12 cellular contexts compared by ENCODE assay signal in genomic region chr17:29720471-29720990, GRCh38.
A peak's percentile ranks its signal among the peaks of the same experiment; 100 is the strongest.
DNase-seq lines count a peak whose midpoint lies in the region; ATAC-seq and TF ChIP-seq lines count a peak whose summit lies in the region.
"Had no signal": no experiment of that assay in that cellular context is flagged by ENCODE, and none has a peak within 500 bp of the region (broad histone marks: within the 10 kb centered on the region; RNA-seq: fewer than 3 reads in every experiment).

No MANE protein-coding gene starts in this region.

- TF ChIP-seq CTCF in CD8-positive, alpha-beta T cell (IDR thresholded peaks at IDR 0.05) = no peak
- TF ChIP-seq CTCF in Loucy (conservative IDR thresholded peaks at IDR 0.05; ENCODE audit: low read length) (no peak), gastrocnemius medialis (IDR thresholded peaks at IDR 0.05 in 4 of 5, conservative IDR thresholded peaks at IDR 0.05 in 1 of 5) (no peak)

- H3K9ac ChIP-seq in Loucy (ENCODE audit: low read depth, low read length, poor library complexity, severe bottlenecking) = peak overlapping the region; percentile 44

- H3K9me3 Mint-ChIP-seq in CD8-positive, alpha-beta T cell = no peaks in the 10 kb centered on the region
- H3K9me3 Mint-ChIP-seq in effector memory CD8-positive, alpha-beta T cell = no peaks in the 10 kb centered on the region

- no peak for DNase-seq in CD8-positive, alpha-beta T cell
- no peak for DNase-seq in effector memory CD8-positive, alpha-beta T cell
- no peak for DNase-seq in gastrocnemius medialis
- DNase-seq in A172 (ENCODE audit: low spot score) = no peak
- DNase-seq in DMS53 (lab: John Stamatoyannopoulos, UW) = no peak
- DNase-seq: COR-L47; dermis blood vessel endothelial cell; NCI-H187; SJCRH30; stimulated activated CD4-positive, alpha-beta T cell treated with anti-CD3 and anti-CD28 coated beads, Interleukin-2, amount 100 ng/mL, for 48 hours had no signal

- no peak overlapping the region for H2AFZ ChIP-seq in Loucy (ENCODE audit: low read length)

- peak overlapping the region; percentile 94 for H3K27ac Mint-ChIP-seq in CD8-positive, alpha-beta T cell
- peak overlapping the region; percentile 87 to 92 for H3K27ac Mint-ChIP-seq in effector memory CD8-positive, alpha-beta T cell

- no peaks in the 10 kb centered on the region for H3K36me3 ChIP-seq in CD8-positive, alpha-beta T cell (ENCODE audit: insufficient read depth, low read length)
- no peaks in the 10 kb centered on the region for H3K36me3 ChIP-seq in Loucy (ENCODE audit: insufficient read depth, low read length)
- no peaks in the 10 kb centered on the region for H3K36me3 ChIP-seq in gastrocnemius medialis
- H3K36me3 ChIP-seq: SJCRH30 had no signal

- peaks cover 83% of the 10 kb centered on the region for H3K4me1 Mint-ChIP-seq in CD8-positive, alpha-beta T cell (ENCODE audit: low read depth)
- H3K4me1 Mint-ChIP-seq in effector memory CD8-positive, alpha-beta T cell (ENCODE audit: low read depth in 2 of 2) = peaks cover 53 to 77% of the 10 kb centered on the region in 2 donors

- TF ChIP-seq POLR2A in gastrocnemius medialis (IDR thresholded peaks at IDR 0.05) = no peak

- H3K4me3 ChIP-seq in CD8-positive, alpha-beta T cell (ENCODE audit: low read depth, low read length) = no peak overlapping the region
- H3K4me3 ChIP-seq in Loucy (ENCODE audit: low read length, poor library complexity, severe bottlenecking) (no peak overlapping the region), gastrocnemius medialis (no peak overlapping the region)
- H3K4me3 ChIP-seq: SJCRH30 had no signal

- no peak for ATAC-seq in CD8-positive, alpha-beta T cell
- ATAC-seq in effector memory CD8-positive, alpha-beta T cell (replicated peaks) = no peak
- ATAC-seq in gastrocnemius medialis = no peak
- no peak for ATAC-seq in GM21529 (IDR thresholded peaks at IDR 0.05; ENCODE audit: unreplicated experiment)

- intact Hi-C loops in CD8-positive, alpha-beta T cell (cut with DNase I, micrococcal nuclease) = loop anchor here in 1 of 2 experiments (5.0 kb wide), 2 partner anchors 42 to 98 kb away; partner anchors contain the start of gene CORO6
- intact Hi-C loops in gastrocnemius medialis (cut with DNase I; ENCODE audit: low total_unique reads) = no loop called here

- no peaks in the 10 kb centered on the region for H3K27me3 ChIP-seq in CD8-positive, alpha-beta T cell (ENCODE audit: insufficient read depth, low read length)
- H3K27me3 ChIP-seq in Loucy (ENCODE audit: insufficient read depth, low read length, poor library complexity, severe bottlenecking) (no peaks in the 10 kb centered on the region), gastrocnemius medialis (no peaks in the 10 kb centered on the region)
- H3K27me3 ChIP-seq: SJCRH30 had no signal

- H3K9me3 ChIP-seq in CD8-positive, alpha-beta T cell (ENCODE audit: low read length) = no peaks in the 10 kb centered on the region
- no peaks in the 10 kb centered on the region for H3K9me3 ChIP-seq in Loucy (ENCODE audit: insufficient read depth, low read depth, low read length)
- no peaks in the 10 kb centered on the region for H3K9me3 ChIP-seq in gastrocnemius medialis
- H3K9me3 ChIP-seq: SJCRH30 had no signal

- H3K4me3 Mint-ChIP-seq in CD8-positive, alpha-beta T cell = no peak overlapping the region
- H3K4me3 Mint-ChIP-seq in effector memory CD8-positive, alpha-beta T cell = peak overlapping the region in 1 of 2 donors; percentile 41

- no peak overlapping the region for H3K27ac ChIP-seq in CD8-positive, alpha-beta T cell (ENCODE audit: low read depth, low read length)
- peak overlapping the region; percentile 82 to 100 (median 93) for H3K27ac ChIP-seq in gastrocnemius medialis
- H3K27ac ChIP-seq: SJCRH30 had no signal

- H3F3A ChIP-seq in Loucy (ENCODE audit: low read depth) = no peaks in the 10 kb centered on the region; the same call in 1 of the 2 replicates

- peaks cover 59% of the 10 kb centered on the region for H3K4me1 ChIP-seq in CD8-positive, alpha-beta T cell (ENCODE audit: insufficient read depth, low read length)
- H3K4me1 ChIP-seq in Loucy (ENCODE audit: insufficient read depth, low read length, poor library complexity, severe bottlenecking) (peaks cover 37% of the 10 kb centered on the region), gastrocnemius medialis (peaks cover 54 to 81% of the 10 kb centered on the region in 2 donors)
- H3K4me1 ChIP-seq: SJCRH30 had no signal

- peak overlapping the region; percentile 9 for H3K4me2 ChIP-seq in Loucy (ENCODE audit: low read depth, low read length, poor library complexity, severe bottlenecking)

- no peaks in the 10 kb centered on the region for H3K9me2 ChIP-seq in Loucy (replicated peaks; ENCODE audit: low read depth, low read length)

- no peaks in the 10 kb centered on the region for H3K27me3 Mint-ChIP-seq in CD8-positive, alpha-beta T cell (ENCODE audit: low read depth)
- H3K27me3 Mint-ChIP-seq in effector memory CD8-positive, alpha-beta T cell = no peaks in the 10 kb centered on the region

- POLR2A ChIA-PET in CD8-positive, alpha-beta T cell (lab: Charles Lee) = interaction anchor here (3.6 to 4.8 kb wide), 2 partner anchors 8 to 15 kb away, joined by 28 to 47 read pairs; no protein-coding TSS in a partner anchor

- in situ Hi-C loops in gastrocnemius medialis (cut with MboI; ENCODE audit: low sequenced_read_pairs in 4 of 4) = no loop called here

- CTCF ChIA-PET in CD8-positive, alpha-beta T cell (lab: Charles Lee) = interaction anchor here (1.4 to 2.9 kb wide), 3 partner anchors 8 to 58 kb away, joined by 3 to 20 read pairs (median 9); no protein-coding TSS in a partner anchor

- H4K20me1 ChIP-seq in Loucy (ENCODE audit: insufficient read depth, low read length, poor library complexity, severe bottlenecking) = no peaks in the 10 kb centered on the region

- H3K36me3 Mint-ChIP-seq in CD8-positive, alpha-beta T cell = peaks cover 40% of the 10 kb centered on the region
- peaks cover 11% of the 10 kb centered on the region for H3K36me3 Mint-ChIP-seq in effector memory CD8-positive, alpha-beta T cell (ENCODE audit: insufficient read depth)

- H3K79me2 ChIP-seq in Loucy (ENCODE audit: insufficient read depth, low read length) = peaks cover 49% of the 10 kb centered on the region
